Comparison of ENCODE assay signal across 8 cellular contexts in genomic region chr20:24930724-24931688, GRCh38. TPM values are rescaled to one million over a fixed set of nuclear protein-coding genes. Genes with fewer than 3 reads are reported as not detected.
A peak's percentile ranks its signal among the peaks of the same experiment; 100 is the strongest.
DNase-seq lines count a peak whose midpoint lies in the region; ATAC-seq and TF ChIP-seq lines count a peak whose summit lies in the region.
"Not testable (repeated sequence)": the region's sequence is repeated elsewhere in the genome, so short reads cannot be mapped to it uniquely, and the experiment has no call there.

No MANE protein-coding gene starts in this region.

- not testable (repeated sequence) for H3K9ac ChIP-seq in OCI-LY1 (ENCODE audit: low read length)

- not testable (repeated sequence) for H3K27me3 ChIP-seq in OCI-LY1 (ENCODE audit: insufficient read depth, low read length); hepatocyte; transverse colon

- H3K4me1 Mint-ChIP-seq in Calu3 (ENCODE audit: low read depth, unreplicated experiment), result not testable (repeated sequence)
- H3K4me1 Mint-ChIP-seq in activated T-helper 17 cell treated with anti-CD3 and anti-CD28 coated beads, Interleukin-2, amount 50 U/mL, for 72 hours, result peaks cover 18% of the 10 kb centered on the region
- peaks cover 37 to 41% of the 10 kb centered on the region in 2 donors for H3K4me1 Mint-ChIP-seq in natural killer cell treated with Interleukin-12 subunit alpha and Interleukin-12 subunit beta and Interleukin-15 and Interleukin-18, amount 100 ng/mL, for 72 hours (ENCODE audit: low read depth in 2 of 2)

- H3K36me3 ChIP-seq in OCI-LY1 (ENCODE audit: insufficient read depth, low read length); hepatocyte (replicated peaks; ENCODE audit: insufficient read depth, low read depth); transverse colon: not testable (repeated sequence)

- DNase-seq in Calu3; HFF-Myc (ENCODE audit: extremely low read depth, low read depth); hepatocyte (ENCODE audit: low spot score); natural killer cell treated with Interleukin-12 subunit alpha and Interleukin-12 subunit beta and Interleukin-15 and Interleukin-18, amount 100 ng/mL, for 72 hours (ENCODE audit: low spot score); transverse colon: not testable (repeated sequence)
- peak; percentile 11 for DNase-seq in dermis blood vessel endothelial cell

- H3K9me2 ChIP-seq in OCI-LY1 (ENCODE audit: low read depth, low read length); hepatocyte (replicated peaks; ENCODE audit: insufficient read depth): not testable (repeated sequence)

- in situ Hi-C loops in transverse colon (cut with MboI; ENCODE audit: low pct_ligation_motif_present in 1 of 4, low pct_unique_long_range_greater_than_20kb in 1 of 4, low sequenced_read_pairs in 3 of 4), result not testable (repeated sequence)

- ATAC-seq in activated T-helper 17 cell treated with anti-CD3 and anti-CD28 coated beads, Interleukin-2, amount 50 U/mL, for 72 hours (replicated peaks); natural killer cell treated with Interleukin-12 subunit alpha and Interleukin-12 subunit beta and Interleukin-15 and Interleukin-18, amount 100 ng/mL, for 72 hours: not testable (repeated sequence)

- not testable (repeated sequence) for TF ChIP-seq POLR2A in transverse colon (IDR thresholded peaks at IDR 0.05)

- not testable (repeated sequence) for H3K27ac ChIP-seq in OCI-LY1 (ENCODE audit: low read depth, low read length, poor library complexity, severe bottlenecking)
- peak overlapping the region; percentile 90 for H3K27ac ChIP-seq in hepatocyte
- H3K27ac ChIP-seq in transverse colon, result peak overlapping the region; percentile 69 to 81 (median 76)

- H3K4me3 ChIP-seq in HFF-Myc (replicated peaks; ENCODE audit: low read depth, low read length); OCI-LY1 (ENCODE audit: low read depth, low read length, poor library complexity, severe bottlenecking); hepatocyte: not testable (repeated sequence)
- H3K4me3 ChIP-seq in transverse colon, result peak overlapping the region in 3 of 4 donors; percentile 25 to 41 (median 31)

- not testable (repeated sequence) for H3K4me1 ChIP-seq in OCI-LY1 (ENCODE audit: insufficient read depth, low read length, severe bottlenecking); hepatocyte (ENCODE audit: insufficient read depth)
- H3K4me1 ChIP-seq in transverse colon, result peaks cover 3 to 11% (median 8%) of the 10 kb centered on the region in 4 donors

- not testable (repeated sequence) for H3K27me3 Mint-ChIP-seq in Calu3 (ENCODE audit: unreplicated experiment); activated T-helper 17 cell treated with anti-CD3 and anti-CD28 coated beads, Interleukin-2, amount 50 U/mL, for 72 hours; natural killer cell treated with Interleukin-12 subunit alpha and Interleukin-12 subunit beta and Interleukin-15 and Interleukin-18, amount 100 ng/mL, for 72 hours

- H3K36me3 Mint-ChIP-seq in Calu3 (ENCODE audit: insufficient read depth, unreplicated experiment); activated T-helper 17 cell treated with anti-CD3 and anti-CD28 coated beads, Interleukin-2, amount 50 U/mL, for 72 hours (ENCODE audit: low read depth); natural killer cell treated with Interleukin-12 subunit alpha and Interleukin-12 subunit beta and Interleukin-15 and Interleukin-18, amount 100 ng/mL, for 72 hours: not testable (repeated sequence)

- peak overlapping the region; percentile 58 for H3K27ac Mint-ChIP-seq in Calu3 (ENCODE audit: unreplicated experiment)
- peak overlapping the region; percentile 74 for H3K27ac Mint-ChIP-seq in activated T-helper 17 cell treated with anti-CD3 and anti-CD28 coated beads, Interleukin-2, amount 50 U/mL, for 72 hours
- H3K27ac Mint-ChIP-seq in natural killer cell treated with Interleukin-12 subunit alpha and Interleukin-12 subunit beta and Interleukin-15 and Interleukin-18, amount 100 ng/mL, for 72 hours, result peak overlapping the region; percentile 94 to 96

- CTCF ChIA-PET in Calu3 (lab: Charles Lee), result not testable (repeated sequence)

- TF ChIP-seq CTCF in Calu3 (IDR thresholded peaks at IDR 0.05; ENCODE audit: unreplicated experiment), result not testable (repeated sequence)
- TF ChIP-seq CTCF in HFF-Myc (IDR thresholded peaks at IDR 0.05; ENCODE audit: low read depth, low read length, missing control alignments) (peak; percentile 30), OCI-LY1 (IDR thresholded peaks at IDR 0.05; ENCODE audit: low read length) (peak; percentile 54), hepatocyte (IDR thresholded peaks at IDR 0.05; ENCODE audit: poor library complexity) (peak; percentile 46), transverse colon (IDR thresholded peaks at IDR 0.05) (peak; percentile 39 to 69 (median 53))

- WGBS in hepatocyte (ENCODE audit: low lambda C conversion rate, missing lambda C conversion rate), result 57% methylated on average over 15 of the region's 15 CpGs
- WGBS in transverse colon (ENCODE audit: low coverage in 1 of 2), 2 donors, result 59 to 72% methylated on average over 5 to 15 of the region's 15 CpGs

- not testable (repeated sequence) for H3K79me2 ChIP-seq in OCI-LY1 (ENCODE audit: insufficient read depth, low read length); hepatocyte

- H3K4me3 Mint-ChIP-seq in Calu3 (ENCODE audit: low read depth, unreplicated experiment), result peak overlapping the region; percentile 63
- H3K4me3 Mint-ChIP-seq in activated T-helper 17 cell treated with anti-CD3 and anti-CD28 coated beads, Interleukin-2, amount 50 U/mL, for 72 hours, result peak overlapping the region; percentile 40
- H3K4me3 Mint-ChIP-seq in natural killer cell treated with Interleukin-12 subunit alpha and Interleukin-12 subunit beta and Interleukin-15 and Interleukin-18, amount 100 ng/mL, for 72 hours, result peak overlapping the region; percentile 76

- not testable (repeated sequence) for H2AFZ ChIP-seq in OCI-LY1 (ENCODE audit: low read length); hepatocyte

- not testable (repeated sequence) for H3F3A ChIP-seq in OCI-LY1 (ENCODE audit: insufficient read depth, low read length)

- not testable (repeated sequence) for H4K20me1 ChIP-seq in OCI-LY1 (ENCODE audit: insufficient read depth, low read length); hepatocyte (ENCODE audit: insufficient read depth, poor library complexity, severe bottlenecking)

- not testable (repeated sequence) for H3K9me3 ChIP-seq in OCI-LY1 (ENCODE audit: low read length); hepatocyte (ENCODE audit: low read depth); transverse colon

- not testable (repeated sequence) for TF ChIP-seq EP300 in transverse colon (IDR thresholded peaks at IDR 0.05; ENCODE audit: low read depth)

- intact Hi-C loops in Calu3 (cut with micrococcal nuclease; ENCODE audit: unreplicated experiment); transverse colon (cut with DNase I; ENCODE audit: low total_unique reads): not testable (repeated sequence)

- not testable (repeated sequence) for H3K4me2 ChIP-seq in OCI-LY1 (ENCODE audit: low read length)
- peak overlapping the region; percentile 66 for H3K4me2 ChIP-seq in hepatocyte

- not testable (repeated sequence) for H3K9me3 Mint-ChIP-seq in Calu3 (ENCODE audit: low read depth, unreplicated experiment); activated T-helper 17 cell treated with anti-CD3 and anti-CD28 coated beads, Interleukin-2, amount 50 U/mL, for 72 hours; natural killer cell treated with Interleukin-12 subunit alpha and Interleukin-12 subunit beta and Interleukin-15 and Interleukin-18, amount 100 ng/mL, for 72 hours

- BruUV-seq in Calu3 (replicated peaks; lab: Mats Ljungman, UMichigan), result TSS peak; percentile 92

RNA-seq across cellular contexts. Expression of gene CST7, which starts 18.1 kb away (rescaled TPM):
- not detected in 2 replicates for total RNA-seq in Calu3 (2022)
- total RNA-seq in activated T-helper 17 cell treated with anti-CD3 and anti-CD28 coated beads, Interleukin-2, amount 50 U/mL, for 72 hours, result 10 to 100 TPM; 38.2 to 41.7 TPM
- not detected in 2 replicates for total RNA-seq in dermis blood vessel endothelial cell
- not detected in 2 replicates for total RNA-seq in hepatocyte
- polyA plus RNA-seq in hepatocyte, result not detected in 2 replicates
- total RNA-seq in natural killer cell treated with Interleukin-12 subunit alpha and Interleukin-12 subunit beta and Interleukin-15 and Interleukin-18, amount 100 ng/mL, for 72 hours, result 100 to 1,000 TPM in 1 of 2 donors, 10 to 100 TPM in 1; 77.8 to 129 TPM
- 1 to 10 TPM in 2 of 4 donors, not detected in 2; 3.2 to 3.3 TPM for total RNA-seq in transverse colon

Comparison
In these comparisons a context has a peak if more than half of its experiments do, and no peak if none do; other contexts are left out.
1. RNA of gene CST7, which starts 18.1 kb away (total RNA-seq): 77.8 to 129 TPM in natural killer cell treated with Interleukin-12 subunit alpha and Interleukin-12 subunit beta and Interleukin-15 and Interleukin-18, amount 100 ng/mL, for 72 hours and 38.2 to 41.7 TPM in activated T-helper 17 cell treated with anti-CD3 and anti-CD28 coated beads, Interleukin-2, amount 50 U/mL, for 72 hours; 3.2 to 3.3 TPM in transverse colon, not detected in Calu3, not detected in dermis blood vessel endothelial cell and not detected in hepatocyte; every median in the first group is over 4 times any median in the second.
2. Peak in every context shown above with its lines, with median percentiles within 50 percentile points of each other: H3K27ac Mint-ChIP-seq and H3K4me3 Mint-ChIP-seq.